16 cellular contexts compared by ENCODE assay signal in genomic region chr14:101826359-101826758, GRCh38.
A peak's percentile ranks its signal among the peaks of the same experiment; 100 is the strongest.
DNase-seq lines count a peak whose midpoint lies in the region; ATAC-seq, FAIRE-seq and TF ChIP-seq lines count a peak whose summit lies in the region.
"Had no signal": no experiment of that assay in that cellular context is flagged by ENCODE, and none has a peak within 500 bp of the region (broad histone marks: within the 10 kb centered on the region; RNA-seq: fewer than 3 reads in every experiment).

No MANE protein-coding gene starts in this region.

- no peaks in the 10 kb centered on the region for H3K27me3 Mint-ChIP-seq in activated naive CD4-positive, alpha-beta T cell treated with anti-CD3 and anti-CD28 coated beads, Interleukin-2, amount 10 ng/mL, durations not matched to agents 7 days and 5 days
- H3K27me3 Mint-ChIP-seq in activated CD4-positive, alpha-beta memory T cell treated with anti-CD3 and anti-CD28 coated beads for 36 hours, result no peaks in the 10 kb centered on the region
- H3K27me3 Mint-ChIP-seq in memory B cell, result no peaks in the 10 kb centered on the region

- H3K27ac Mint-ChIP-seq in activated naive CD4-positive, alpha-beta T cell treated with anti-CD3 and anti-CD28 coated beads, Interleukin-2, amount 10 ng/mL, durations not matched to agents 7 days and 5 days, result peak overlapping the region; percentile 98
- H3K27ac Mint-ChIP-seq in activated CD4-positive, alpha-beta memory T cell treated with anti-CD3 and anti-CD28 coated beads for 36 hours, result peak overlapping the region; percentile 99
- peak overlapping the region; percentile 100 for H3K27ac Mint-ChIP-seq in memory B cell
- H3K27ac Mint-ChIP-seq: neural progenitor cell had no signal

- no peak for DNase-seq in activated naive CD4-positive, alpha-beta T cell treated with anti-CD3 and anti-CD28 coated beads, Interleukin-2, amount 10 ng/mL, durations not matched to agents 7 days and 5 days
- no peak for DNase-seq in activated naive CD4-positive, alpha-beta T cell treated with Interleukin-2 at 50 U/mL for 16 hours
- no peak for DNase-seq in activated CD4-positive, alpha-beta memory T cell treated with anti-CD3 and anti-CD28 coated beads for 36 hours
- DNase-seq in memory B cell (ENCODE audit: low spot score in 2 of 2) (no peak), upper lobe of left lung (no peak), frontal cortex (ENCODE audit: low spot score in 2 of 2) (no peak), germinal center (ENCODE audit: low spot score) (no peak)
- DNase-seq: activated CD4-positive, alpha-beta T cell treated with anti-CD3 and anti-CD28 coated beads for 4 hours; adrenal gland; NCI-H1048; NCI-H226; PC-3; SW 1271; thyroid gland had no signal

- peaks cover 80% of the 10 kb centered on the region for H3K4me1 Mint-ChIP-seq in activated naive CD4-positive, alpha-beta T cell treated with anti-CD3 and anti-CD28 coated beads, Interleukin-2, amount 10 ng/mL, durations not matched to agents 7 days and 5 days
- peaks cover 87% of the 10 kb centered on the region for H3K4me1 Mint-ChIP-seq in activated CD4-positive, alpha-beta memory T cell treated with anti-CD3 and anti-CD28 coated beads for 36 hours (ENCODE audit: low read depth)
- peaks cover 47% of the 10 kb centered on the region for H3K4me1 Mint-ChIP-seq in memory B cell

- CTCF ChIA-PET in activated naive CD4-positive, alpha-beta T cell treated with anti-CD3 and anti-CD28 coated beads, Interleukin-2, amount 10 ng/mL, durations not matched to agents 7 days and 5 days (lab: Charles Lee), result interaction anchor here (0.8 to 1.9 kb wide), 6 partner anchors 10 to 56 kb away, joined by 3 to 5 read pairs (median 4); no protein-coding TSS in a partner anchor
- CTCF ChIA-PET in activated CD4-positive, alpha-beta memory T cell treated with anti-CD3 and anti-CD28 coated beads for 36 hours (lab: Charles Lee), result interaction anchor here (1.6 to 5.1 kb wide), 4 partner anchors 11 to 56 kb away, joined by 4 to 59 read pairs (median 12); no protein-coding TSS in a partner anchor

- ATAC-seq in memory B cell (ENCODE audit: low read depth), result no peak
- no peak for ATAC-seq in upper lobe of left lung (ENCODE audit: low FRiP score in 2 of 2)
- ATAC-seq in GM18517 (IDR thresholded peaks at IDR 0.05; ENCODE audit: unreplicated experiment), result no peak
- ATAC-seq: PC-3 had no signal

- peaks cover 51 to 61% (median 56%) of the 10 kb centered on the region in 4 donors for H3K4me1 ChIP-seq in upper lobe of left lung
- H3K4me1 ChIP-seq: neural progenitor cell had no signal

- no peaks in the 10 kb centered on the region for H3K27me3 ChIP-seq in upper lobe of left lung
- H3K27me3 ChIP-seq: adrenal gland, neural progenitor cell, thyroid gland had no signal

- H3K36me3 ChIP-seq in upper lobe of left lung, result no peaks in the 10 kb centered on the region
- H3K36me3 ChIP-seq: adrenal gland, neural progenitor cell, thyroid gland had no signal

- H3K9me3 Mint-ChIP-seq in activated naive CD4-positive, alpha-beta T cell treated with anti-CD3 and anti-CD28 coated beads, Interleukin-2, amount 10 ng/mL, durations not matched to agents 7 days and 5 days, result no peaks in the 10 kb centered on the region
- no peaks in the 10 kb centered on the region for H3K9me3 Mint-ChIP-seq in activated CD4-positive, alpha-beta memory T cell treated with anti-CD3 and anti-CD28 coated beads for 36 hours
- H3K9me3 Mint-ChIP-seq in memory B cell, result no peaks in the 10 kb centered on the region

- H3K4me3 Mint-ChIP-seq in activated naive CD4-positive, alpha-beta T cell treated with anti-CD3 and anti-CD28 coated beads, Interleukin-2, amount 10 ng/mL, durations not matched to agents 7 days and 5 days, result peak overlapping the region; percentile 75
- H3K4me3 Mint-ChIP-seq in activated CD4-positive, alpha-beta memory T cell treated with anti-CD3 and anti-CD28 coated beads for 36 hours, result peak overlapping the region; percentile 83
- peak overlapping the region; percentile 70 for H3K4me3 Mint-ChIP-seq in memory B cell
- H3K4me3 Mint-ChIP-seq: neural progenitor cell had no signal

- no peak for TF ChIP-seq POLR2A in upper lobe of left lung (IDR thresholded peaks at IDR 0.05)

- no peaks in the 10 kb centered on the region for H3K9me3 ChIP-seq in upper lobe of left lung
- H3K9me3 ChIP-seq: adrenal gland, thyroid gland had no signal

- POLR2A ChIA-PET in activated CD4-positive, alpha-beta memory T cell treated with anti-CD3 and anti-CD28 coated beads for 36 hours (lab: Charles Lee), result interaction anchor here (1.0 to 5.6 kb wide), 7 partner anchors 9 to 120 kb away, joined by 3 to 229 read pairs (median 32); no protein-coding TSS in a partner anchor

- TF ChIP-seq EP300 in upper lobe of left lung (IDR thresholded peaks at IDR 0.05), result no peak

- peak overlapping the region; percentile 86 to 92 (median 88) for H3K27ac ChIP-seq in upper lobe of left lung
- H3K27ac ChIP-seq: neural progenitor cell had no signal

- intact Hi-C loops in activated CD4-positive, alpha-beta memory T cell treated with anti-CD3 and anti-CD28 coated beads for 36 hours (cut with micrococcal nuclease), result no loop called here

- FAIRE-seq in frontal cortex (lab: Jason Lieb, UNC), result no peak

- H3K36me3 Mint-ChIP-seq in activated naive CD4-positive, alpha-beta T cell treated with anti-CD3 and anti-CD28 coated beads, Interleukin-2, amount 10 ng/mL, durations not matched to agents 7 days and 5 days, result peaks cover 76% of the 10 kb centered on the region
- peaks cover 62% of the 10 kb centered on the region for H3K36me3 Mint-ChIP-seq in activated CD4-positive, alpha-beta memory T cell treated with anti-CD3 and anti-CD28 coated beads for 36 hours
- H3K36me3 Mint-ChIP-seq in memory B cell, result peaks cover 12% of the 10 kb centered on the region

- no peak overlapping the region for H3K4me3 ChIP-seq in upper lobe of left lung
- H3K4me3 ChIP-seq: adrenal gland, neural progenitor cell, thyroid gland had no signal

- no peak for TF ChIP-seq CTCF in upper lobe of left lung (IDR thresholded peaks at IDR 0.05)
